Comparison of ENCODE assay signal across 8 cellular contexts in genomic region chr9:78296208-78296892, GRCh38. TPM values are rescaled to one million over a fixed set of nuclear protein-coding genes. Genes with fewer than 3 reads are reported as not detected.
A peak's percentile ranks its signal among the peaks of the same experiment; 100 is the strongest.
DNase-seq lines count a peak whose midpoint lies in the region; ATAC-seq and TF ChIP-seq lines count a peak whose summit lies in the region.

No MANE protein-coding gene starts in this region.

- peaks cover 34% of the 10 kb centered on the region for H3K4me1 Mint-ChIP-seq in WTC11
- H3K4me1 Mint-ChIP-seq in endothelial cell (ENCODE audit: unreplicated experiment), result peaks cover 33% of the 10 kb centered on the region

- intact Hi-C loops in posterior vena cava (cut with DNase I), result no loop called here

- H3K4me1 ChIP-seq in mesenchymal stem cell (ENCODE audit: control insufficient read depth, insufficient read depth, low read depth, low read length), result peaks cover 8% of the 10 kb centered on the region
- H3K4me1 ChIP-seq in suprapubic skin, result peaks cover 35% of the 10 kb centered on the region

- H3K9me3 Mint-ChIP-seq in WTC11 (no peaks in the 10 kb centered on the region), endothelial cell (ENCODE audit: unreplicated experiment) (no peaks in the 10 kb centered on the region)

- DNase-seq in DMS153 (lab: John Stamatoyannopoulos, UW), result peak; percentile 46
- DNase-seq in LNCaP clone FGC (ENCODE audit: low read depth), result peak; percentile 82
- peak; percentile 47 for DNase-seq in WTC11 (ENCODE audit: low spot score)
- peak; percentile 12 for DNase-seq in endothelial cell (ENCODE audit: low spot score)
- DNase-seq in mesenchymal stem cell, result peak; percentile 52
- DNase-seq in suprapubic skin (ENCODE audit: low spot score in 2 of 2), result no peak
- no peak for DNase-seq in NAMALWA (ENCODE audit: low spot score)
- no peak for DNase-seq in posterior vena cava (ENCODE audit: low spot score)

- H3K14ac ChIP-seq in mesenchymal stem cell (ENCODE audit: low read length in 2 of 2), result peak overlapping the region in 1 of 2 experiments; percentile 64

- peak overlapping the region; percentile 74 for H4K91ac ChIP-seq in mesenchymal stem cell (ENCODE audit: low read length)

- no peak overlapping the region for H3K23ac ChIP-seq in mesenchymal stem cell (ENCODE audit: low read length in 2 of 2)

- H3K27ac Mint-ChIP-seq in WTC11 (peak overlapping the region; percentile 97), endothelial cell (ENCODE audit: unreplicated experiment) (peak overlapping the region; percentile 36)

- peak overlapping the region; percentile 89 for H3K9ac ChIP-seq in mesenchymal stem cell (ENCODE audit: low read length)

- H3K4me3 ChIP-seq in LNCaP clone FGC (ENCODE audit: low read depth, low read length) (peak overlapping the region; percentile 88), mesenchymal stem cell (ENCODE audit: insufficient read depth in 1 of 2, low read depth in 1 of 2, low read length in 2 of 2) (peak overlapping the region; percentile 62 to 88), suprapubic skin (peak overlapping the region; percentile 55)

- H2AFZ ChIP-seq in mesenchymal stem cell (ENCODE audit: low read depth, low read length), result peak overlapping the region; percentile 94

- peak overlapping the region; percentile 37 for H2BK5ac ChIP-seq in mesenchymal stem cell (ENCODE audit: low read depth, low read length, poor library complexity, severe bottlenecking)

- H3K9me3 ChIP-seq in mesenchymal stem cell (ENCODE audit: control insufficient read depth, low read length), result no peaks in the 10 kb centered on the region
- H3K9me3 ChIP-seq in suprapubic skin, result no peaks in the 10 kb centered on the region

- POLR2A ChIA-PET in WTC11 (lab: Charles Lee), result interaction anchor here (0.6 to 2.1 kb wide), 23 partner anchors 8 to 1275 kb away, joined by 3 to 24 read pairs (median 4); partner anchors contain the start of genes CEP78 and TLE4

- peak overlapping the region; percentile 77 for H4K8ac ChIP-seq in mesenchymal stem cell (ENCODE audit: low read length)

- 5% methylated on average over 28 of the region's 32 CpGs for WGBS in mesenchymal stem cell
- 10% methylated on average over 32 of the region's 32 CpGs for WGBS in suprapubic skin

- H3K27ac ChIP-seq in mesenchymal stem cell (ENCODE audit: low read length, poor library complexity, severe bottlenecking) (peak overlapping the region; percentile 82), suprapubic skin (peak overlapping the region; percentile 66)

- peak overlapping the region; percentile 69 for H2AK5ac ChIP-seq in mesenchymal stem cell (ENCODE audit: low read length, severe bottlenecking)

- TF ChIP-seq EP300 in suprapubic skin (IDR thresholded peaks at IDR 0.05), result no peak

- H3K4me2 ChIP-seq in mesenchymal stem cell (ENCODE audit: low read length, poor library complexity, severe bottlenecking), result peak overlapping the region; percentile 98

- peak overlapping the region; percentile 91 for H3K4me3 Mint-ChIP-seq in WTC11
- peak overlapping the region; percentile 89 for H3K4me3 Mint-ChIP-seq in endothelial cell (ENCODE audit: unreplicated experiment)

- ATAC-seq in WTC11, result peak; percentile 7

- no peaks in the 10 kb centered on the region for H3K27me3 Mint-ChIP-seq in WTC11 (ENCODE audit: low read depth)
- peaks cover 4% of the 10 kb centered on the region for H3K27me3 Mint-ChIP-seq in endothelial cell (ENCODE audit: unreplicated experiment)

- H2BK15ac ChIP-seq in mesenchymal stem cell (ENCODE audit: low read depth, poor library complexity, severe bottlenecking), result peak overlapping the region; percentile 93

- TF ChIP-seq CTCF in LNCaP clone FGC (IDR thresholded peaks at IDR 0.05; ENCODE audit: control insufficient read depth, extremely low read depth, insufficient read depth) (no peak), WTC11 (IDR thresholded peaks at IDR 0.05) (no peak), endothelial cell (IDR thresholded peaks at IDR 0.05; ENCODE audit: unreplicated experiment) (no peak), suprapubic skin (IDR thresholded peaks at IDR 0.05) (no peak)

- H3K36me3 ChIP-seq in mesenchymal stem cell (ENCODE audit: control insufficient read depth in 1 of 2, insufficient read depth in 2 of 2, low read depth in 1 of 2, low read length in 2 of 2) (no peaks in the 10 kb centered on the region), suprapubic skin (no peaks in the 10 kb centered on the region)

- H3K36me3 Mint-ChIP-seq in WTC11 (peaks cover 19% of the 10 kb centered on the region), endothelial cell (ENCODE audit: low read depth, unreplicated experiment) (no peaks in the 10 kb centered on the region)

- peaks cover 5% of the 10 kb centered on the region for H3K79me1 ChIP-seq in mesenchymal stem cell (replicated peaks; ENCODE audit: low read length, poor library complexity, severe bottlenecking)

- CTCF ChIA-PET in WTC11 (lab: Charles Lee), result interaction anchor here (1.1 to 1.6 kb wide), 5 partner anchors 11 to 319 kb away, joined by 3 to 7 read pairs (median 4); partner anchors contain the start of gene CEP78

- H2BK12ac ChIP-seq in mesenchymal stem cell (ENCODE audit: low read length in 2 of 2), result peak overlapping the region in 1 of 2 experiments; percentile 68

- no peak for TF ChIP-seq POLR2A in suprapubic skin (IDR thresholded peaks at IDR 0.05)

- peak overlapping the region; percentile 92 to 95 for H3K4ac ChIP-seq in mesenchymal stem cell (ENCODE audit: low read depth in 1 of 2, low read length in 2 of 2)

- peak overlapping the region; percentile 76 to 86 for H3K18ac ChIP-seq in mesenchymal stem cell (ENCODE audit: low read depth in 1 of 2, low read length in 2 of 2)

- peaks cover 0 to 9% of the 10 kb centered on the region in 2 experiments for H3K27me3 ChIP-seq in mesenchymal stem cell (ENCODE audit: control insufficient read depth in 1 of 2, insufficient read depth in 1 of 2, low read length in 2 of 2)
- H3K27me3 ChIP-seq in suprapubic skin, result peaks cover 26% of the 10 kb centered on the region

- peak overlapping the region; percentile 6 for H2BK120ac ChIP-seq in mesenchymal stem cell (ENCODE audit: low read depth, low read length)

TF ChIP-seq in WTC11, 78 proteins besides CTCF, POLR2A, EP300 and RAD21 (continues in another document):
- TF ChIP-seq ZNF263 (CRISPR knock-in tag; IDR thresholded peaks at IDR 0.05; ENCODE audit: low read depth) (no peak), ERG (CRISPR knock-in tag; IDR thresholded peaks at IDR 0.05) (0 out of 2 replicates have a peak, but pooled peaks have one; percentile 8), ZNF416 (CRISPR knock-in tag; IDR thresholded peaks at IDR 0.05) (0 out of 2 replicates have a peak, but pooled peaks have one; percentile 9), EMX1 (CRISPR knock-in tag; IDR thresholded peaks at IDR 0.05) (no peak), USF2 (CRISPR knock-in tag; IDR thresholded peaks at IDR 0.05) (no peak)
- TF ChIP-seq, protein P1, sequence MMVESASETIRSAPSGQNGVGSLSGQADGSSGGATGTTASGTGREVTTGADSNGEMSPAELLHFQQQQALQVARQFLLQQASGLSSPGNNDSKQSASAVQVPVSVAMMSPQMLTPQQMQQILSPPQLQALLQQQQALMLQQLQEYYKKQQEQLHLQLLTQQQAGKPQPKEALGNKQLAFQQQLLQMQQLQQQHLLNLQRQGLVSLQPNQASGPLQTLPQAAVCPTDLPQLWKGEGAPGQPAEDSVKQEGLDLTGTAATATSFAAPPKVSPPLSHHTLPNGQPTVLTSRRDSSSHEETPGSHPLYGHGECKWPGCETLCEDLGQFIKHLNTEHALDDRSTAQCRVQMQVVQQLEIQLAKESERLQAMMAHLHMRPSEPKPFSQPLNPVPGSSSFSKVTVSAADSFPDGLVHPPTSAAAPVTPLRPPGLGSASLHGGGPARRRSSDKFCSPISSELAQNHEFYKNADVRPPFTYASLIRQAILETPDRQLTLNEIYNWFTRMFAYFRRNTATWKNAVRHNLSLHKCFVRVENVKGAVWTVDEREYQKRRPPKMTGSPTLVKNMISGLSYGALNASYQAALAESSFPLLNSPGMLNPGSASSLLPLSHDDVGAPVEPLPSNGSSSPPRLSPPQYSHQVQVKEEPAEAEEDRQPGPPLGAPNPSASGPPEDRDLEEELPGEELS (CRISPR knock-in tag; IDR thresholded peaks at IDR 0.05), result no peak

RNA-seq across cellular contexts. Expression of gene PSAT1, which starts 0.6 kb away (rescaled TPM):
- total RNA-seq in WTC11 (2021) (169 to 240 TPM (median 173 TPM) in 3 replicates), endothelial cell (ENCODE audit: unreplicated experiment) (15.2 TPM), suprapubic skin (100 to 1,000 TPM in 1 of 4 donors, 10 to 100 TPM in 3; 47.4 to 101 (median 75.7) TPM), posterior vena cava (10 to 100 TPM in 1 of 2 donors, 1 to 10 TPM in 1; 2.5 to 18.6 TPM)
- polyA plus RNA-seq in mesenchymal stem cell (2013, experiment 1 of 2), result 93.9 TPM
- 102 TPM for polyA plus RNA-seq in mesenchymal stem cell (2013, experiment 2 of 2)

Comparison
In these comparisons a context has a peak if more than half of its experiments do, and no peak if none do; other contexts are left out.
1. DNase-seq: peak in DMS153 (single experiment), LNCaP clone FGC (single experiment), WTC11 (single experiment), endothelial cell (single experiment) and mesenchymal stem cell (single experiment); none in suprapubic skin (0 of 2), NAMALWA (single experiment) and posterior vena cava (single experiment).
2. Peak in every context shown above with its lines, with median percentiles within 50 percentile points of each other: H3K4me3 ChIP-seq.